6 cellular contexts compared by ENCODE assay signal in the genomic region with DNA sequence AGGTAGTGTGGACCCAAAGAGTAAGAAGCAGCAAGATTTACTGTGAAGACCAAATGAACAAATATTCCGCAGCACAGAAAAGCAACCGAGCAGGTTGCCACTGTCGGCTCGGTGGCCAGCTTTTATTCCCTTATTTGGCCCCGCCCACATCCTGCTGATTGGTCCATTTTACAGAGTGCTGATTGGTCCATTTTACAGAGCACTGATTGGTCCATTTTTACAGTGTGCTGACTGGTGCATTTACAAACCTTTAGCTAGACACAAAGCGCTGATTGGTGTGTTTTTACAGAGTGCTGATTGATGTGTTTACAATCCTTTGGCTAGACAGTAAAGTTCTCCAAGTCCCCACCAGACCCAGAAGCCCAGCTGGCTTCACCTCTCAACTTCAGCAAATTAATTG.
DNase-seq lines count a peak whose midpoint lies in the region; ATAC-seq, FAIRE-seq and TF ChIP-seq lines count a peak whose summit lies in the region.
"Not testable (repeated sequence)": the region's sequence is repeated elsewhere in the genome, so short reads cannot be mapped to it uniquely, and the experiment has no call there.

No MANE protein-coding gene starts in this region.

- TF ChIP-seq POLR2A in A549 (IDR thresholded peaks at IDR 0.05; ENCODE audit: low read length); erythroblast (IDR thresholded peaks at IDR 0.05; ENCODE audit: low read length); testis (IDR thresholded peaks at IDR 0.05): not testable (repeated sequence)

- DNase-seq in A549 (ENCODE audit: low read depth in 1 of 2, low spot score in 1 of 2); PC-9: not testable (repeated sequence)
- DNase-seq in NAMALWA (ENCODE audit: low spot score) (peak; percentile 44), erythroblast (lab: John Stamatoyannopoulos, UW) (peak; percentile 6 to 7), testis (peak; percentile 56)
- DNase-seq in activated naive CD8-positive, alpha-beta T cell treated with anti-CD3 and anti-CD28 coated beads for 36 hours: peak; percentile 4

- H3K36me3 Mint-ChIP-seq in activated naive CD8-positive, alpha-beta T cell treated with anti-CD3 and anti-CD28 coated beads for 36 hours: not testable (repeated sequence)

- intact Hi-C loops in PC-9 (cut with micrococcal nuclease; ENCODE audit: unreplicated experiment); testis (cut with DNase I; ENCODE audit: low total_unique reads): not testable (repeated sequence)

- not testable (repeated sequence) for H3K9me3 Mint-ChIP-seq in activated naive CD8-positive, alpha-beta T cell treated with anti-CD3 and anti-CD28 coated beads for 36 hours

- not testable (repeated sequence) for H3K27me3 Mint-ChIP-seq in activated naive CD8-positive, alpha-beta T cell treated with anti-CD3 and anti-CD28 coated beads for 36 hours

- TF ChIP-seq EP300 in A549 (IDR thresholded peaks at IDR 0.05): not testable (repeated sequence)

- WGBS in A549 (ENCODE audit: missing lambda C conversion rate): 47% methylated on average over 6 of the region's 6 CpGs
- 52 to 66% methylated on average over 6 of the region's 6 CpGs for WGBS in testis, 2 donors

- H3K36me3 ChIP-seq in PC-9 (ENCODE audit: low read depth); testis (ENCODE audit: low read depth, missing control alignments): not testable (repeated sequence)

- not testable (repeated sequence) for H3K9me2 ChIP-seq in PC-9 (ENCODE audit: insufficient read depth)

- H3K4me1 ChIP-seq in A549; PC-9 (replicated peaks; ENCODE audit: insufficient read depth); testis: not testable (repeated sequence)

- not testable (repeated sequence) for H3K4me3 ChIP-seq in A549, PC-9
- peak overlapping the region in 1 of 2 donors; percentile 7 for H3K4me3 ChIP-seq in testis

- not testable (repeated sequence) for H3K4me2 ChIP-seq in A549, PC-9

- BruUV-seq in PC-9 (replicated peaks; lab: Mats Ljungman, UMichigan): not testable (repeated sequence)

- not testable (repeated sequence) for H3F3A ChIP-seq in PC-9 (ENCODE audit: insufficient read depth, low read depth)

- not testable (repeated sequence) for H3K27ac ChIP-seq in A549, PC-9, testis

- TF ChIP-seq RAD21 in A549 (conservative IDR thresholded peaks at IDR 0.05 in 1 of 2, IDR thresholded peaks at IDR 0.05 in 1 of 2): not testable (repeated sequence)

- not testable (repeated sequence) for H3K9me3 ChIP-seq in A549; PC-9 (ENCODE audit: insufficient read depth, low read depth); testis

- not testable (repeated sequence) for TF ChIP-seq CTCF in A549 (IDR thresholded peaks at IDR 0.05); PC-9 (conservative IDR thresholded peaks at IDR 0.05); testis (IDR thresholded peaks at IDR 0.05)

- H3K27me3 ChIP-seq in PC-9 (ENCODE audit: insufficient read depth, low read depth); testis: not testable (repeated sequence)

- H3K79me2 ChIP-seq in PC-9 (ENCODE audit: low read depth): not testable (repeated sequence)

- POLR2A ChIA-PET in A549 (lab: Yijun Ruan, JAX): interaction anchor here (1.7 kb wide), 1 partner anchor 93 kb away, joined by 5 read pairs; the partner anchor contains the start of gene RPS27
- POLR2A ChIA-PET in PC-9 (lab: Charles Lee; ENCODE audit: unreplicated experiment): not testable (repeated sequence)

- not testable (repeated sequence) for ATAC-seq in A549

- FAIRE-seq in A549 (lab: Jason Lieb, UNC): not testable (repeated sequence)

- not testable (repeated sequence) for H3K4me3 Mint-ChIP-seq in activated naive CD8-positive, alpha-beta T cell treated with anti-CD3 and anti-CD28 coated beads for 36 hours

- H2AFZ ChIP-seq in PC-9: 0 out of 2 replicates have a peak overlapping the region, but pooled peaks have one; percentile 3

- not testable (repeated sequence) for H3K27ac Mint-ChIP-seq in activated naive CD8-positive, alpha-beta T cell treated with anti-CD3 and anti-CD28 coated beads for 36 hours

- not testable (repeated sequence) for H3K4me1 Mint-ChIP-seq in activated naive CD8-positive, alpha-beta T cell treated with anti-CD3 and anti-CD28 coated beads for 36 hours

- CTCF ChIA-PET in A549 (lab: Yijun Ruan, JAX); PC-9 (lab: Charles Lee): not testable (repeated sequence)

- H4K20me1 ChIP-seq in PC-9 (ENCODE audit: insufficient read depth): not testable (repeated sequence)

TF ChIP-seq in A549, 52 proteins besides CTCF, POLR2A, EP300 and RAD21:
- TF ChIP-seq MAFK (IDR thresholded peaks at IDR 0.05; ENCODE audit: partially characterized antibody): peak; percentile 85
